In genomic region chr18:9231852-9232476, GRCh38 we compare ENCODE assay signal across 20 cellular contexts.
"Had no signal": no experiment of that assay in that cellular context is flagged by ENCODE, and none has a peak within 500 bp of the region (broad histone marks: within the 10 kb centered on the region; RNA-seq: fewer than 3 reads in every experiment).

No MANE protein-coding gene starts in this region.

- H3K27ac ChIP-seq: KMS-11, SJSA1, SK-N-MC had no signal

- DNase-seq: Kasumi-1, MM.1S, NCI-H1092 treated with DMSO at 0.1 percent for 48 hours, NCI-H1436 treated with DMSO at 0.1 percent for 48 hours, NCI-H1694 treated with DMSO at 0.1 percent for 48 hours, NCI-H1930, NCI-H2081 treated with DMSO at 0.1 percent for 48 hours, NCI-H2171, NCI-H226, NCI-H446, NCI-H510A, NCI-H524 treated with DMSO at 0.1 percent for 48 hours, NCI-H69, NCI-H774, Right ventricle myocardium superior, RPMI8226, SIG-M5 had no signal

- H3K4me3 ChIP-seq: SJSA1, SK-N-MC had no signal
